ENCODE assay signal across 32 cellular contexts in genomic region chr1:152725261-152725660, GRCh38. TPM values are rescaled to one million over a fixed set of nuclear protein-coding genes. Genes with fewer than 3 reads are reported as not detected.
"Had no signal": no experiment of that assay in that cellular context is flagged by ENCODE, and none has a peak within 500 bp of the region (broad histone marks: within the 10 kb centered on the region; RNA-seq: fewer than 3 reads in every experiment).

No MANE protein-coding gene starts in this region.

- H3K27me3 ChIP-seq: colonic mucosa, esophagus muscularis mucosa, foreskin keratinocyte, gastroesophageal sphincter, ovary, sigmoid colon, testis, tibial artery had no signal

- ATAC-seq: foreskin keratinocyte; gastroesophageal sphincter; heart right ventricle; left ventricle myocardium superior; lower lobe of right lung; natural killer cell; psoas muscle; right cardiac atrium; stimulated activated memory B cell treated with anti-CD40 and anti-IgM and Interleukin-4, amounts not matched to agents 10 μg/mL and 1 μg/mL and 100 μg/mL, for 72 hours; stimulated activated naive CD8-positive, alpha-beta T cell treated with anti-CD3 and anti-CD28 coated beads, Interleukin-15, Interleukin-2, amounts not matched to agents 100 U/mL and 50 U/mL, for 24 hours had no signal

- H3K9me3 ChIP-seq: colonic mucosa, esophagus muscularis mucosa, gastroesophageal sphincter, heart right ventricle, lower lobe of right lung, ovary, psoas muscle, sigmoid colon, testis, tibial artery had no signal

- DNase-seq: colonic mucosa; dermis blood vessel endothelial cell; effector memory CD4-positive, alpha-beta T cell; foreskin keratinocyte; heart right ventricle; hippocampal formation; left ventricle myocardium superior; lower lobe of right lung; natural killer cell; occipital lobe; ovary; posterior cingulate gyrus; psoas muscle; right cardiac atrium; sigmoid colon; stimulated activated CD4-positive, alpha-beta T cell treated with anti-CD3 and anti-CD28 coated beads, Interleukin-2, amount 100 ng/mL, for 24 hours; stimulated activated CD4-positive, alpha-beta T cell treated with anti-CD3 and anti-CD28 coated beads, Interleukin-4, amount 100 ng/mL, for 4 hours; stimulated activated naive CD8-positive, alpha-beta T cell treated with anti-CD3 and anti-CD28 coated beads, Interleukin-15, Interleukin-2, amounts not matched to agents 100 U/mL and 50 U/mL, for 24 hours; substantia nigra; testis; tibial artery had no signal

- H3K4me1 ChIP-seq: colonic mucosa, esophagus muscularis mucosa, foreskin keratinocyte, gastroesophageal sphincter, heart right ventricle, lower lobe of right lung, psoas muscle, testis, tibial artery had no signal

- H3K4me3 ChIP-seq: colonic mucosa, esophagus muscularis mucosa, gastroesophageal sphincter, heart right ventricle, lower lobe of right lung, ovary, psoas muscle, sigmoid colon, testis, tibial artery had no signal

- H3K36me3 ChIP-seq: colonic mucosa, esophagus muscularis mucosa, gastroesophageal sphincter, heart right ventricle, lower lobe of right lung, ovary, sigmoid colon, tibial artery had no signal

- H3K27ac ChIP-seq: colonic mucosa, esophagus muscularis mucosa, foreskin keratinocyte, gastroesophageal sphincter, heart right ventricle, lower lobe of right lung, ovary, psoas muscle, sigmoid colon, testis, tibial artery had no signal

RNA-seq across cellular contexts. Expression of gene LCE4A, which starts 17.3 kb away (rescaled TPM):
- total RNA-seq: chondrocyte, colonic mucosa, dermis blood vessel endothelial cell, endothelial cell of umbilical vein, epithelial cell of proximal tubule, esophagus muscularis mucosa, foreskin keratinocyte, gastroesophageal sphincter, heart right ventricle, left ventricle myocardium superior, lower lobe of right lung, mononuclear cell, natural killer cell, occipital lobe, ovary, psoas muscle, renal cortical epithelial cell, right cardiac atrium, sigmoid colon, skeletal muscle tissue, testis had no signal
- polyA plus RNA-seq: endothelial cell of umbilical vein, foreskin keratinocyte, heart right ventricle, keratinocyte, neural cell, ovary, psoas muscle, right cardiac atrium, sigmoid colon had no signal

RNA-seq across cellular contexts. Expression of gene LCE2A, which starts 27.1 kb away (rescaled TPM):
- total RNA-seq: chondrocyte, colonic mucosa, dermis blood vessel endothelial cell, endothelial cell of umbilical vein, epithelial cell of proximal tubule, esophagus muscularis mucosa, gastroesophageal sphincter, heart right ventricle, left ventricle myocardium superior, lower lobe of right lung, mononuclear cell, natural killer cell, occipital lobe, ovary, psoas muscle, renal cortical epithelial cell, right cardiac atrium, sigmoid colon, skeletal muscle tissue, testis had no signal
- polyA plus RNA-seq: endothelial cell of umbilical vein, heart right ventricle, neural cell, ovary, psoas muscle, right cardiac atrium, sigmoid colon had no signal

RNA-seq across cellular contexts. Expression of gene KPRP, which starts 32.6 kb away (rescaled TPM):
- total RNA-seq: chondrocyte, colonic mucosa, dermis blood vessel endothelial cell, endothelial cell of umbilical vein, epithelial cell of proximal tubule, esophagus muscularis mucosa, heart right ventricle, left ventricle myocardium superior, lower lobe of right lung, mononuclear cell, natural killer cell, occipital lobe, ovary, renal cortical epithelial cell, right cardiac atrium, sigmoid colon, skeletal muscle tissue, testis had no signal
- polyA plus RNA-seq: endothelial cell of umbilical vein, heart right ventricle, neural cell, ovary, psoas muscle, right cardiac atrium, sigmoid colon had no signal

RNA-seq across cellular contexts. Expression of gene LCE2B, which starts 39.3 kb away (rescaled TPM):
- total RNA-seq: chondrocyte, colonic mucosa, dermis blood vessel endothelial cell, endothelial cell of umbilical vein, epithelial cell of proximal tubule, esophagus muscularis mucosa, gastroesophageal sphincter, heart right ventricle, left ventricle myocardium superior, lower lobe of right lung, mononuclear cell, natural killer cell, occipital lobe, ovary, psoas muscle, renal cortical epithelial cell, right cardiac atrium, sigmoid colon, skeletal muscle tissue, testis had no signal
- polyA plus RNA-seq: endothelial cell of umbilical vein, heart right ventricle, neural cell, ovary, psoas muscle, right cardiac atrium, sigmoid colon had no signal

RNA-seq across cellular contexts. Expression of gene LCE1F, which starts 49.7 kb away (rescaled TPM):
- total RNA-seq: chondrocyte, colonic mucosa, dermis blood vessel endothelial cell, endothelial cell of umbilical vein, epithelial cell of proximal tubule, esophagus muscularis mucosa, gastroesophageal sphincter, heart right ventricle, left ventricle myocardium superior, lower lobe of right lung, mononuclear cell, natural killer cell, occipital lobe, ovary, psoas muscle, renal cortical epithelial cell, right cardiac atrium, sigmoid colon, skeletal muscle tissue, testis had no signal
- polyA plus RNA-seq: endothelial cell of umbilical vein, heart right ventricle, keratinocyte, neural cell, ovary, psoas muscle, right cardiac atrium, sigmoid colon had no signal
